8 cellular contexts compared by ENCODE assay signal in genomic region chr20:25309395-25310267, GRCh38.
DNase-seq lines count a peak whose midpoint lies in the region; ATAC-seq, FAIRE-seq and TF ChIP-seq lines count a peak whose summit lies in the region.

No MANE protein-coding gene starts in this region.

- TF ChIP-seq CTCF in H1 (IDR thresholded peaks at IDR 0.05; ENCODE audit: control extremely low read depth in 1 of 3, insufficient read depth in 1 of 3, low read depth in 1 of 3, low read length in 3 of 3), result no peak
- no peak for TF ChIP-seq CTCF in natural killer cell (IDR thresholded peaks at IDR 0.05)
- TF ChIP-seq CTCF in endothelial cell (IDR thresholded peaks at IDR 0.05; ENCODE audit: unreplicated experiment), result no peak

- DNase-seq in NCI-H748 (lab: John Stamatoyannopoulos, UW; ENCODE audit: unreplicated experiment) (peak; percentile 13), NCI-H748 treated with DMSO at 0.1 percent for 48 hours (lab: John Stamatoyannopoulos, UW) (no peak), RPMI8226 (peak; percentile 94), H1 (ENCODE audit: low read depth in 1 of 2, low spot score in 2 of 2) (no peak), natural killer cell (no peak), endothelial cell (ENCODE audit: low spot score) (no peak)

- CTCF ChIA-PET in H1 (lab: Charles Lee; ENCODE audit: partially characterized antibody), result interaction anchor here (0.7 to 2.9 kb wide), 7 partner anchors 9 to 161 kb away, joined by 3 to 20 read pairs (median 5); no protein-coding TSS in a partner anchor

- no peak overlapping the region for H3K56ac ChIP-seq in H1 (replicated peaks; ENCODE audit: insufficient read length, low read depth, low read length)

- H3K4me2 ChIP-seq in H1 (ENCODE audit: insufficient read depth in 1 of 2, low read depth in 2 of 2, low read length in 2 of 2), result no peak overlapping the region

- 86% methylated on average over 17 of the region's 18 CpGs; no CpG with 5 or more reads in 1 of the 2 experiments for WGBS in H1 (ENCODE audit: extremely low coverage in 1 of 2, insufficient coverage in 1 of 2, insufficient read length in 1 of 2, insufficient replicate concordance in 2 of 2, low coverage in 1 of 2, low lambda C conversion rate in 2 of 2, missing lambda C conversion rate in 1 of 2), 2 experiments

- intact Hi-C loops in natural killer cell (cut with micrococcal nuclease), result loop anchor here (5.0 kb wide), 1 partner anchor 88 kb away; no protein-coding TSS in a partner anchor

- no peak overlapping the region; the same call in 1 of the 2 replicates for H2BK5ac ChIP-seq in H1 (ENCODE audit: low read depth, low read length)

- no peak overlapping the region for H2AK5ac ChIP-seq in H1 (ENCODE audit: low read depth, low read length)

- no peak overlapping the region for H2BK120ac ChIP-seq in H1 (replicated peaks; ENCODE audit: low read depth, low read length)

- TF ChIP-seq POLR2A in H1 (IDR thresholded peaks at IDR 0.05; ENCODE audit: control extremely low read depth in 1 of 2, low read depth in 2 of 2, low read length in 2 of 2), result no peak

- peak overlapping the region; percentile 79 for H4K8ac ChIP-seq in H1 (ENCODE audit: extremely low read depth, insufficient read depth, low read length)

- no peaks in the 10 kb centered on the region for H3K79me2 ChIP-seq in H1 (ENCODE audit: control insufficient read depth in 1 of 2, insufficient read depth in 2 of 2, low read length in 2 of 2)

- H3K27ac Mint-ChIP-seq in natural killer cell (peak overlapping the region; percentile 52 to 89), endothelial cell (ENCODE audit: unreplicated experiment) (no peak overlapping the region)

- 0 out of 2 replicates have a peak, but pooled peaks cover 1% of the 10 kb centered on the region for H3K23me2 ChIP-seq in H1 (ENCODE audit: low read depth, low read length)

- FAIRE-seq in H1 (lab: Jason Lieb, UNC), result no peak

- H3K4me1 ChIP-seq in H1 (replicated peaks in 1 of 4; ENCODE audit: control insufficient read depth in 3 of 4, insufficient read depth in 4 of 4, low read length in 3 of 4), result peaks cover 0 to 3% (median 0%) of the 10 kb centered on the region in 4 experiments; a peak in 2 of 7 replicates

- no peak overlapping the region for H4K5ac ChIP-seq in H1 (ENCODE audit: insufficient read length, low read depth, low read length)

- TF ChIP-seq RAD21 in H1 (IDR thresholded peaks at IDR 0.05 in 1 of 2, conservative IDR thresholded peaks at IDR 0.05 in 1 of 2; ENCODE audit: low read depth in 2 of 2, low read length in 2 of 2), result no peak

- H3K18ac ChIP-seq in H1 (ENCODE audit: extremely low read depth, low read length), result no peak overlapping the region

- H3K27me3 Mint-ChIP-seq in natural killer cell (ENCODE audit: low read depth in 2 of 2) (no peaks in the 10 kb centered on the region), endothelial cell (ENCODE audit: unreplicated experiment) (peaks cover 14% of the 10 kb centered on the region)

- H4K20me1 ChIP-seq in H1 (replicated peaks in 1 of 2; ENCODE audit: control insufficient read depth in 1 of 2, insufficient read depth in 2 of 2, low read length in 2 of 2), result peaks cover 2% of the 10 kb centered on the region in 2 experiments

- no peak overlapping the region for H4K91ac ChIP-seq in H1 (replicated peaks; ENCODE audit: insufficient read length, low read length)

- no peak overlapping the region for H2BK15ac ChIP-seq in H1 (ENCODE audit: low read length)

- H2BK20ac ChIP-seq in H1 (ENCODE audit: low read length), result no peak overlapping the region

- H3K36me3 ChIP-seq in H1 (ENCODE audit: control insufficient read depth in 2 of 4, insufficient read depth in 4 of 4, low read length in 3 of 4), result peaks cover 0 to 10% (median 3%) of the 10 kb centered on the region in 4 experiments; a peak in 4 of 8 replicates

- H3K14ac ChIP-seq in H1 (ENCODE audit: insufficient read length), result no peak overlapping the region

- no peaks in the 10 kb centered on the region for H3K27me3 ChIP-seq in H1 (replicated peaks in 1 of 4; ENCODE audit: control insufficient read depth in 3 of 4, extremely low read depth in 1 of 4, insufficient read depth in 3 of 4, low read length in 3 of 4)

- no peak overlapping the region for H3K9ac ChIP-seq in H1 (replicated peaks in 1 of 4; ENCODE audit: extremely low read depth in 1 of 4, low read depth in 3 of 4, low read length in 3 of 4)

- TF ChIP-seq EP300 in H1 (IDR thresholded peaks at IDR 0.05; ENCODE audit: borderline replicate concordance in 1 of 2, low read depth in 2 of 2, low read length in 2 of 2), result no peak

- H3K23ac ChIP-seq in H1 (ENCODE audit: insufficient read length), result no peak overlapping the region

- H3K27ac ChIP-seq in H1 (ENCODE audit: low read depth, low read length), result no peak overlapping the region; the same call in 1 of the 2 replicates

- H3K9me3 Mint-ChIP-seq in natural killer cell (no peaks in the 10 kb centered on the region), endothelial cell (ENCODE audit: unreplicated experiment) (no peaks in the 10 kb centered on the region)

- no peak overlapping the region for H3K4ac ChIP-seq in H1 (replicated peaks; ENCODE audit: insufficient read length, low read depth, low read length)

- no peaks in the 10 kb centered on the region; the same call in 1 of the 2 replicates for H3K79me1 ChIP-seq in H1 (ENCODE audit: low read depth, low read length)

- H3K36me3 Mint-ChIP-seq in natural killer cell (no peaks in the 10 kb centered on the region), endothelial cell (ENCODE audit: low read depth, unreplicated experiment) (peaks cover 13% of the 10 kb centered on the region)

- H3K4me1 Mint-ChIP-seq in natural killer cell (peaks cover 7 to 26% of the 10 kb centered on the region in 2 donors), endothelial cell (ENCODE audit: unreplicated experiment) (peaks cover 6% of the 10 kb centered on the region)

- H3K4me3 ChIP-seq in H1 (ENCODE audit: extremely low read depth in 1 of 4, insufficient read depth in 2 of 4, low read depth in 3 of 4, low read length in 4 of 4), result no peak overlapping the region

- no peak overlapping the region for H2BK12ac ChIP-seq in H1 (ENCODE audit: low read depth, low read length)

- POLR2A ChIA-PET in H1 (lab: Charles Lee; ENCODE audit: partially characterized antibody), result interaction anchor here (0.8 to 3.1 kb wide), 2 partner anchors 13 to 98 kb away, joined by 4 to 14 read pairs; partner anchors contain the start of gene GINS1

- H3K4me3 Mint-ChIP-seq in natural killer cell (no peak overlapping the region), endothelial cell (ENCODE audit: unreplicated experiment) (no peak overlapping the region)

- peaks cover 0 to 4% of the 10 kb centered on the region in 2 experiments; a peak in 1 of 4 replicates for H3K9me3 ChIP-seq in H1 (ENCODE audit: insufficient read depth in 2 of 2, low read depth in 1 of 2, low read length in 1 of 2)

- no peak overlapping the region for H2AFZ ChIP-seq in H1 (ENCODE audit: low read length)

- ATAC-seq in natural killer cell, result no peak
- no peak for ATAC-seq in HG02678 (IDR thresholded peaks at IDR 0.05; ENCODE audit: unreplicated experiment)
- ATAC-seq in GM21447 (IDR thresholded peaks at IDR 0.05; ENCODE audit: unreplicated experiment), result no peak

TF ChIP-seq in H1, 55 proteins besides CTCF, POLR2A, EP300 and RAD21:
- TF ChIP-seq SAP30 (IDR thresholded peaks at IDR 0.05; ENCODE audit: insufficient read depth, insufficient replicate concordance, low read length), result no peak
- TF ChIP-seq BCL11A (IDR thresholded peaks at IDR 0.05; ENCODE audit: low read depth in 2 of 2, low read length in 2 of 2), result no peak
- TF ChIP-seq NRF1 (IDR thresholded peaks at IDR 0.05; ENCODE audit: low read depth, low read length), result no peak
- peak; percentile 21; the same call in 1 of the 2 replicates for TF ChIP-seq POLR2AphosphoS5 (IDR thresholded peaks at IDR 0.05; ENCODE audit: low read depth, low read length)

Comparison
In these comparisons a context has a peak if more than half of its experiments do, and no peak if none do; other contexts are left out.
1. DNase-seq: peak in NCI-H748 (single experiment) and RPMI8226 (single experiment); none in NCI-H748 treated with DMSO at 0.1 percent for 48 hours (single experiment), H1 (0 of 2), natural killer cell (single experiment) and endothelial cell (single experiment).